18 cellular contexts compared by ENCODE assay signal in the genomic region with DNA sequence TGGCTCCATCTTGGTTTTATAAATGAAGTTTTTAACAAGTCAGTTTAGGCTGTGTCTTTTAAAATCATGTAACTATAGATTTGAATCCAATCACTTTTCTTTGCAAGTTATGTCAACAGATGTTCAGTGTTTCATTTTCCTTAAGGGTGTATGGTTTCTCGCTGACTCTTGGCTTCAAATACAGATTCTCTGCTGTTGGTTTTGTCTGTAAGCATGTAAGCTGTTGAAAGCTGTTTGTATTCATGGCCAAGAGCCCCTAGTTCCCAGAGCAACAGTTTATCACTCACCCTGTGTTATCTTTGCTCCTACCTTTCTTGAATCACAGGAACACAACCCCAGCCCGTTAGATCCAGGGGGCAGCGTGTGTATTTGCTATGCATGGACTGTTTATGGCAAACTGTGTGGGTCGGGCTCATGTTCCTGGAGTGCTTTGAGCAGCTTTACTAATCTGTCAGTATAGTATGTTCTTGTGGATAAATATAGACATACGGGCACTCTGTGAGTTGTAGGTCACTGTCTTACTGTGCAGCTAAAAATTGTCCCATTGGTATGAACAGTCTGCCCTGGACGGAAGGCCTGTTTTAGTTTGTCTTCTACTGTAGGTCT. TPM values are rescaled to one million over a fixed set of nuclear protein-coding genes. Genes with fewer than 3 reads are reported as not detected.
A peak's percentile ranks its signal among the peaks of the same experiment; 100 is the strongest.
DNase-seq lines count a peak whose midpoint lies in the region; ATAC-seq and TF ChIP-seq lines count a peak whose summit lies in the region.
"Had no signal": no experiment of that assay in that cellular context is flagged by ENCODE, and none has a peak within 500 bp of the region (broad histone marks: within the 10 kb centered on the region; RNA-seq: fewer than 3 reads in every experiment).

No MANE protein-coding gene starts in this region.

- H3K79me2 ChIP-seq in GM23338 (replicated peaks; ENCODE audit: insufficient read depth) (no peaks in the 10 kb centered on the region), osteoblast (ENCODE audit: insufficient read depth, low read length) (no peaks in the 10 kb centered on the region)

- TF ChIP-seq CTCF in GM23338 (conservative IDR thresholded peaks at IDR 0.05; ENCODE audit: low read depth in 2 of 2) (peak in 1 of 2 experiments; percentile 15; a peak in 1 of 4 replicates), heart left ventricle (IDR thresholded peaks at IDR 0.05) (no peak), osteoblast (IDR thresholded peaks at IDR 0.05; ENCODE audit: extremely low read depth, low read depth, low read length) (no peak), lower leg skin (IDR thresholded peaks at IDR 0.05) (no peak), HFFc6 (IDR thresholded peaks at IDR 0.05) (no peak)

- intact Hi-C loops in heart left ventricle (cut with DNase I) (loop anchor here in 3 of 10 donors (2.0 to 5.0 kb wide), 4 partner anchors 18 to 92 kb away; no protein-coding TSS in a partner anchor), lower leg skin (cut with DNase I; ENCODE audit: low total_unique reads) (no loop called here)

- H4K20me1 ChIP-seq in GM23338 (replicated peaks; ENCODE audit: insufficient read depth) (no peaks in the 10 kb centered on the region), osteoblast (ENCODE audit: insufficient read depth, low read length) (no peaks in the 10 kb centered on the region)

- H3K4me1 Mint-ChIP-seq in GM23338 (peaks cover 26% of the 10 kb centered on the region), HFFc6 (ENCODE audit: low read depth) (no peaks in the 10 kb centered on the region)
- H3K4me1 Mint-ChIP-seq: activated naive CD8-positive, alpha-beta T cell treated with anti-CD3 and anti-CD28 coated beads for 36 hours had no signal

- ATAC-seq in GM23338 (peak; percentile 29; the same call in 2 of the 3 replicates), heart left ventricle (peak; percentile 93 to 96 (median 94)), HG02938 (IDR thresholded peaks at IDR 0.05; ENCODE audit: unreplicated experiment) (no peak)
- ATAC-seq: activated CD8-positive, alpha-beta T cell treated with anti-CD3 and anti-CD28 coated beads for 36 hours; activated T-cell treated with anti-CD3 and anti-CD28 coated beads, Interleukin-2, amount 50 U/mL, for 72 hours; GM12878 had no signal

- no peak overlapping the region for H3K4me3 Mint-ChIP-seq in GM23338
- no peak overlapping the region for H3K4me3 Mint-ChIP-seq in HFFc6
- H3K4me3 Mint-ChIP-seq: activated CD8-positive, alpha-beta T cell treated with anti-CD3 and anti-CD28 coated beads for 36 hours; activated naive CD8-positive, alpha-beta T cell treated with anti-CD3 and anti-CD28 coated beads for 36 hours; activated T-cell treated with anti-CD3 and anti-CD28 coated beads, Interleukin-2, amount 50 U/mL, for 72 hours; IgD-negative memory B cell had no signal

- H3K27me3 ChIP-seq in GM23338 (ENCODE audit: insufficient read depth) (no peaks in the 10 kb centered on the region), heart left ventricle (no peaks in the 10 kb centered on the region), osteoblast (ENCODE audit: insufficient read depth, low read length) (no peaks in the 10 kb centered on the region)

- H3K4me2 ChIP-seq in GM23338 = no peak overlapping the region
- H3K4me2 ChIP-seq in osteoblast (ENCODE audit: insufficient read depth, low read length) = peak overlapping the region; percentile 15

- WGBS in heart left ventricle, 4 donors = 36 to 45% (median 42%) methylated on average over 6 of the region's 6 CpGs
- 89 to 90% methylated on average over 6 of the region's 6 CpGs for WGBS in lower leg skin, 2 donors

- H3K27me3 Mint-ChIP-seq in GM23338 (ENCODE audit: insufficient read depth, low read depth, poor library complexity) (no peaks in the 10 kb centered on the region), HFFc6 (ENCODE audit: insufficient read depth) (no peaks in the 10 kb centered on the region)
- H3K27me3 Mint-ChIP-seq: activated naive CD8-positive, alpha-beta T cell treated with anti-CD3 and anti-CD28 coated beads for 36 hours; IgD-negative memory B cell had no signal

- H3K27ac ChIP-seq in GM23338 (ENCODE audit: low read depth) (no peak overlapping the region), heart left ventricle (peak overlapping the region; percentile 35 to 82 (median 76)), osteoblast (ENCODE audit: low read depth, low read length) (no peak overlapping the region)
- H3K27ac ChIP-seq: RWPE1, VCaP had no signal

- H3K27ac Mint-ChIP-seq in GM23338 = peak overlapping the region; percentile 26; the same call in 1 of the 2 replicates
- no peak overlapping the region for H3K27ac Mint-ChIP-seq in HFFc6
- H3K27ac Mint-ChIP-seq: activated CD8-positive, alpha-beta T cell treated with anti-CD3 and anti-CD28 coated beads for 36 hours; activated naive CD8-positive, alpha-beta T cell treated with anti-CD3 and anti-CD28 coated beads for 36 hours; activated T-cell treated with anti-CD3 and anti-CD28 coated beads, Interleukin-2, amount 50 U/mL, for 72 hours; IgD-negative memory B cell had no signal

- H3F3A ChIP-seq in GM23338 (replicated peaks; ENCODE audit: low read depth) = no peaks in the 10 kb centered on the region

- H3K9me2 ChIP-seq in GM23338 (ENCODE audit: insufficient read depth) = no peaks in the 10 kb centered on the region

- H3K4me3 ChIP-seq in GM23338 (no peak overlapping the region), heart left ventricle (peak overlapping the region in 9 of 12 donors; percentile 5 to 51 (median 28)), osteoblast (ENCODE audit: insufficient read depth, low read length) (no peak overlapping the region), lower leg skin (ENCODE audit: low read depth, poor library complexity, severe bottlenecking) (no peak overlapping the region)
- H3K4me3 ChIP-seq: GM12878 had no signal

- 0 out of 2 replicates have a peak, but pooled peaks cover 5% of the 10 kb centered on the region for H3K4me1 ChIP-seq in GM23338 (ENCODE audit: insufficient read depth)
- H3K4me1 ChIP-seq in heart left ventricle = peaks cover 0 to 55% (median 25%) of the 10 kb centered on the region in 12 donors
- H3K4me1 ChIP-seq in osteoblast (ENCODE audit: insufficient read depth, low read length) = no peaks in the 10 kb centered on the region

- no peaks in the 10 kb centered on the region for H3K9me3 Mint-ChIP-seq in GM23338
- H3K9me3 Mint-ChIP-seq in HFFc6 = no peaks in the 10 kb centered on the region
- H3K9me3 Mint-ChIP-seq: activated CD8-positive, alpha-beta T cell treated with anti-CD3 and anti-CD28 coated beads for 36 hours; activated naive CD8-positive, alpha-beta T cell treated with anti-CD3 and anti-CD28 coated beads for 36 hours; activated T-cell treated with anti-CD3 and anti-CD28 coated beads, Interleukin-2, amount 50 U/mL, for 72 hours; IgD-negative memory B cell had no signal

- H3K36me3 Mint-ChIP-seq in GM23338 (ENCODE audit: low read depth) (no peaks in the 10 kb centered on the region), HFFc6 (ENCODE audit: low read depth) (no peaks in the 10 kb centered on the region)
- H3K36me3 Mint-ChIP-seq: activated naive CD8-positive, alpha-beta T cell treated with anti-CD3 and anti-CD28 coated beads for 36 hours; IgD-negative memory B cell had no signal

- no peaks in the 10 kb centered on the region for H3K36me3 ChIP-seq in GM23338 (ENCODE audit: insufficient read depth)
- no peaks in the 10 kb centered on the region for H3K36me3 ChIP-seq in heart left ventricle
- no peaks in the 10 kb centered on the region for H3K36me3 ChIP-seq in osteoblast (ENCODE audit: insufficient read depth, low read length)

- H2AFZ ChIP-seq in GM23338 = no peak overlapping the region
- H2AFZ ChIP-seq in osteoblast (ENCODE audit: low read length) = peak overlapping the region; percentile 22

- DNase-seq in GM23338 (ENCODE audit: low spot score) (no peak), NCI-H82 (lab: John Stamatoyannopoulos, UW) (peak; percentile 42), heart left ventricle (peak in 3 of 5 donors; percentile 27 to 42 (median 36)), osteoblast (ENCODE audit: insufficient read length, low spot score, missing footprints) (no peak), lower leg skin (ENCODE audit: low spot score in 2 of 2) (no peak), HFFc6 (no peak)
- DNase-seq in activated effector memory CD4-positive, alpha-beta T cell treated with anti-CD3 and anti-CD28 coated beads, Interleukin-2, amount 50 U/mL, for 16 hours = no peak
- DNase-seq: activated CD8-positive, alpha-beta T cell treated with anti-CD3 and anti-CD28 coated beads for 36 hours; activated naive CD8-positive, alpha-beta T cell treated with anti-CD3 and anti-CD28 coated beads for 36 hours; activated T-cell treated with anti-CD3 and anti-CD28 coated beads, Interleukin-2, amount 50 U/mL, for 72 hours; MM.1S; occipital lobe; stimulated activated CD4-positive, alpha-beta T cell treated with anti-CD3 and anti-CD28 coated beads, Interleukin-4, amount 100 ng/mL, for 24 hours had no signal

- H3K9me3 ChIP-seq in heart left ventricle (no peaks in the 10 kb centered on the region), osteoblast (ENCODE audit: low read depth, low read length) (no peaks in the 10 kb centered on the region)

- TF ChIP-seq POLR2A in heart left ventricle (IDR thresholded peaks at IDR 0.05) (no peak), lower leg skin (IDR thresholded peaks at IDR 0.05) (no peak)

TF ChIP-seq in GM23338, 12 proteins besides CTCF, POLR2A, EP300 and RAD21 (continues in another document):
- no peak for TF ChIP-seq POLR2AphosphoS5 (IDR thresholded peaks at IDR 0.05; ENCODE audit: low read depth)

RNA-seq across cellular contexts. Expression of a gene that starts 28.8 kb away (rescaled TPM):
- 4.1 and 10.1 TPM in 2 replicates for total RNA-seq in GM23338 (2014; rRNA removed; shearing (Covaris generic))
- polyA plus RNA-seq in GM23338 (2016; fragmentation: Nextera tagmentation; extraction: Ambion mirVana) = 1.3 and 2.4 TPM in 2 replicates
- total RNA-seq in heart left ventricle = 100 to 1,000 TPM; 108 to 237 (median 168) TPM
- 10 to 100 TPM; 21.6 to 43.7 TPM for polyA plus RNA-seq in heart left ventricle
- total RNA-seq in osteoblast = 8.3 and 12.3 TPM in 2 replicates
- 10 to 100 TPM; 24.9 to 39.6 (median 35.9) TPM for total RNA-seq in lower leg skin
- total RNA-seq in HFFc6 (2021; fragmentation: NEBNext Ultra II Directional; extraction: Animal tissue kit (Norgen Biotek cat#: 25700)) = 10 to 100 TPM; 12.3 to 19.2 (median 13.8) TPM

Comparison
In these comparisons a context has a peak if more than half of its experiments do, and no peak if none do; other contexts are left out.
1. DNase-seq: peak in NCI-H82 (single experiment) and heart left ventricle (3 of 5); none in GM23338 (single experiment), osteoblast (single experiment), lower leg skin (0 of 2), HFFc6 (single experiment) and activated effector memory CD4-positive, alpha-beta T cell treated with anti-CD3 and anti-CD28 coated beads, Interleukin-2, amount 50 U/mL, for 16 hours (single experiment).
2. H3K27ac ChIP-seq: peak in heart left ventricle (12 of 12); none in GM23338 (single experiment) and osteoblast (single experiment).
3. H3K4me3 ChIP-seq: peak in heart left ventricle (9 of 12); none in GM23338 (single experiment), osteoblast (single experiment) and lower leg skin (single experiment).